11 cellular contexts compared by ENCODE assay signal in genomic region chr2:219457784-219458369, GRCh38. TPM values are rescaled to one million over a fixed set of nuclear protein-coding genes. Genes with fewer than 3 reads are reported as not detected.
A peak's percentile ranks its signal among the peaks of the same experiment; 100 is the strongest.
DNase-seq lines count a peak whose midpoint lies in the region; ATAC-seq, FAIRE-seq and TF ChIP-seq lines count a peak whose summit lies in the region.
"Had no signal": no experiment of that assay in that cellular context is flagged by ENCODE, and none has a peak within 500 bp of the region (broad histone marks: within the 10 kb centered on the region; RNA-seq: fewer than 3 reads in every experiment).

No MANE protein-coding gene starts in this region.

- H3K9me3 Mint-ChIP-seq in activated naive CD4-positive, alpha-beta T cell treated with anti-CD3 and anti-CD28 coated beads, Interleukin-2, amount 50 U/mL, for 72 hours, result no peaks in the 10 kb centered on the region
- H3K9me3 Mint-ChIP-seq in activated naive CD4-positive, alpha-beta T cell treated with anti-CD3 and anti-CD28 coated beads, Interleukin-2, amount 10 ng/mL, durations not matched to agents 7 days and 5 days, result no peaks in the 10 kb centered on the region
- no peaks in the 10 kb centered on the region for H3K9me3 Mint-ChIP-seq in type B pancreatic cell
- H3K9me3 Mint-ChIP-seq in natural killer cell treated with Interleukin-12 subunit alpha and Interleukin-12 subunit beta and Interleukin-15 and Interleukin-18, amount 100 ng/mL, for 72 hours, result no peaks in the 10 kb centered on the region

- peak; percentile 53 to 69 for ATAC-seq in activated naive CD4-positive, alpha-beta T cell treated with anti-CD3 and anti-CD28 coated beads, Interleukin-2, amount 50 U/mL, for 72 hours
- no peak for ATAC-seq in natural killer cell treated with Interleukin-12 subunit alpha and Interleukin-12 subunit beta and Interleukin-15 and Interleukin-18, amount 100 ng/mL, for 72 hours
- ATAC-seq: left lung had no signal

- no peaks in the 10 kb centered on the region for H4K20me1 ChIP-seq in MM.1S (ENCODE audit: insufficient read depth, low read length)

- intact Hi-C loops in esophagus muscularis mucosa (cut with DNase I), result no loop called here

- no peaks in the 10 kb centered on the region for H3K9me2 ChIP-seq in MM.1S (replicated peaks; ENCODE audit: insufficient read depth, low read length)

- no peak for FAIRE-seq in GM12892 (lab: Jason Lieb, UNC)

- no peaks in the 10 kb centered on the region for H3K79me2 ChIP-seq in MM.1S (ENCODE audit: low read length)

- TF ChIP-seq CTCF in MM.1S (IDR thresholded peaks at IDR 0.05; ENCODE audit: low read length) (peak; percentile 18), esophagus muscularis mucosa (IDR thresholded peaks at IDR 0.05) (peak in 1 of 3 experiments; percentile 5), type B pancreatic cell (conservative IDR thresholded peaks at IDR 0.05) (no peak)

- H3K27me3 ChIP-seq in MM.1S (replicated peaks; ENCODE audit: insufficient read depth, low read length) (peaks cover 27% of the 10 kb centered on the region), esophagus muscularis mucosa (peaks cover 0 to 6% (median 0%) of the 10 kb centered on the region in 4 donors)

- CTCF ChIA-PET in activated naive CD4-positive, alpha-beta T cell treated with anti-CD3 and anti-CD28 coated beads, Interleukin-2, amount 10 ng/mL, durations not matched to agents 7 days and 5 days (lab: Charles Lee), result interaction anchor here (0.6 to 2.5 kb wide), 11 partner anchors 9 to 1648 kb away, joined by 3 to 23 read pairs (median 3); no protein-coding TSS in a partner anchor

- no peak overlapping the region for H3K27ac Mint-ChIP-seq in activated naive CD4-positive, alpha-beta T cell treated with anti-CD3 and anti-CD28 coated beads, Interleukin-2, amount 50 U/mL, for 72 hours
- H3K27ac Mint-ChIP-seq in activated naive CD4-positive, alpha-beta T cell treated with anti-CD3 and anti-CD28 coated beads, Interleukin-2, amount 10 ng/mL, durations not matched to agents 7 days and 5 days, result no peak overlapping the region
- H3K27ac Mint-ChIP-seq in type B pancreatic cell, result peak overlapping the region; percentile 85
- no peak overlapping the region for H3K27ac Mint-ChIP-seq in natural killer cell treated with Interleukin-12 subunit alpha and Interleukin-12 subunit beta and Interleukin-15 and Interleukin-18, amount 100 ng/mL, for 72 hours

- no peak overlapping the region for H3K4me3 Mint-ChIP-seq in activated naive CD4-positive, alpha-beta T cell treated with anti-CD3 and anti-CD28 coated beads, Interleukin-2, amount 10 ng/mL, durations not matched to agents 7 days and 5 days
- peak overlapping the region; percentile 16 for H3K4me3 Mint-ChIP-seq in type B pancreatic cell
- no peak overlapping the region for H3K4me3 Mint-ChIP-seq in natural killer cell treated with Interleukin-12 subunit alpha and Interleukin-12 subunit beta and Interleukin-15 and Interleukin-18, amount 100 ng/mL, for 72 hours

- TF ChIP-seq POLR2A in esophagus muscularis mucosa (IDR thresholded peaks at IDR 0.05; ENCODE audit: low read depth) (no peak), GM12892 (IDR thresholded peaks at IDR 0.05; ENCODE audit: low read depth, low read length) (no peak)

- H3K4me1 ChIP-seq in MM.1S (ENCODE audit: low read length), result no peaks in the 10 kb centered on the region
- H3K4me1 ChIP-seq in esophagus muscularis mucosa, result peaks cover 31 to 100% (median 92%) of the 10 kb centered on the region in 4 donors
- H3K4me1 ChIP-seq: left lung had no signal

- 77% methylated on average over 5 of the region's 5 CpGs for WGBS in esophagus muscularis mucosa

- no peaks in the 10 kb centered on the region for H3K36me3 Mint-ChIP-seq in activated naive CD4-positive, alpha-beta T cell treated with anti-CD3 and anti-CD28 coated beads, Interleukin-2, amount 50 U/mL, for 72 hours
- no peaks in the 10 kb centered on the region for H3K36me3 Mint-ChIP-seq in activated naive CD4-positive, alpha-beta T cell treated with anti-CD3 and anti-CD28 coated beads, Interleukin-2, amount 10 ng/mL, durations not matched to agents 7 days and 5 days
- peaks cover 5% of the 10 kb centered on the region for H3K36me3 Mint-ChIP-seq in type B pancreatic cell
- no peaks in the 10 kb centered on the region for H3K36me3 Mint-ChIP-seq in natural killer cell treated with Interleukin-12 subunit alpha and Interleukin-12 subunit beta and Interleukin-15 and Interleukin-18, amount 100 ng/mL, for 72 hours

- no peak overlapping the region for H3K4me2 ChIP-seq in MM.1S (ENCODE audit: low read depth, low read length)

- H3K4me3 ChIP-seq in MM.1S (ENCODE audit: low read length), result no peak overlapping the region
- no peak overlapping the region for H3K4me3 ChIP-seq in esophagus muscularis mucosa
- H3K4me3 ChIP-seq: left lung had no signal

- no peak for DNase-seq in activated naive CD4-positive, alpha-beta T cell treated with anti-CD3 and anti-CD28 coated beads, Interleukin-2, amount 50 U/mL, for 72 hours (ENCODE audit: low spot score in 2 of 2)
- no peak for DNase-seq in activated naive CD4-positive, alpha-beta T cell treated with anti-CD3 and anti-CD28 coated beads, Interleukin-2, amount 10 ng/mL, durations not matched to agents 7 days and 5 days
- DNase-seq in MM.1S (no peak), esophagus muscularis mucosa (ENCODE audit: extremely low spot score) (no peak), type B pancreatic cell (ENCODE audit: extremely low spot score, unreplicated experiment) (no peak), NCI-H748 treated with DMSO at 0.1 percent for 48 hours (lab: John Stamatoyannopoulos, UW) (no peak), GM12892 (ENCODE audit: insufficient read length) (no peak)
- no peak for DNase-seq in natural killer cell treated with Interleukin-12 subunit alpha and Interleukin-12 subunit beta and Interleukin-15 and Interleukin-18, amount 100 ng/mL, for 72 hours (ENCODE audit: low spot score)
- DNase-seq: cerebellar nuclear complex, SW 1271 had no signal

- TF ChIP-seq EP300 in esophagus muscularis mucosa (IDR thresholded peaks at IDR 0.05), result no peak

- H3K27ac ChIP-seq in MM.1S (ENCODE audit: low read length) (no peak overlapping the region), esophagus muscularis mucosa (replicated peaks in 1 of 4) (peak overlapping the region; percentile 94 to 99 (median 96))
- H3K27ac ChIP-seq: left lung had no signal

- H3F3A ChIP-seq in MM.1S (ENCODE audit: insufficient read depth, low read length), result no peaks in the 10 kb centered on the region

- H3K9ac ChIP-seq in MM.1S (ENCODE audit: low read length), result no peak overlapping the region

- H3K36me3 ChIP-seq in MM.1S (replicated peaks; ENCODE audit: insufficient read depth, low read length), result no peaks in the 10 kb centered on the region
- H3K36me3 ChIP-seq in esophagus muscularis mucosa, result peaks cover 6 to 18% (median 11%) of the 10 kb centered on the region in 4 donors
- H3K36me3 ChIP-seq: left lung had no signal

- H2AFZ ChIP-seq in MM.1S (ENCODE audit: low read length), result no peak overlapping the region

- H3K9me3 ChIP-seq in MM.1S (replicated peaks; ENCODE audit: insufficient read depth, low read length) (no peaks in the 10 kb centered on the region), esophagus muscularis mucosa (no peaks in the 10 kb centered on the region)
- H3K9me3 ChIP-seq: left lung had no signal

- H3K27me3 Mint-ChIP-seq in activated naive CD4-positive, alpha-beta T cell treated with anti-CD3 and anti-CD28 coated beads, Interleukin-2, amount 10 ng/mL, durations not matched to agents 7 days and 5 days, result peaks cover 15% of the 10 kb centered on the region
- H3K27me3 Mint-ChIP-seq in type B pancreatic cell, result peaks cover 10% of the 10 kb centered on the region
- H3K27me3 Mint-ChIP-seq in natural killer cell treated with Interleukin-12 subunit alpha and Interleukin-12 subunit beta and Interleukin-15 and Interleukin-18, amount 100 ng/mL, for 72 hours, result peaks cover 5 to 6% of the 10 kb centered on the region in 2 donors

- peaks cover 3% of the 10 kb centered on the region for H3K4me1 Mint-ChIP-seq in activated naive CD4-positive, alpha-beta T cell treated with anti-CD3 and anti-CD28 coated beads, Interleukin-2, amount 10 ng/mL, durations not matched to agents 7 days and 5 days
- H3K4me1 Mint-ChIP-seq in type B pancreatic cell (ENCODE audit: unreplicated experiment), result peaks cover 32% of the 10 kb centered on the region
- no peaks in the 10 kb centered on the region for H3K4me1 Mint-ChIP-seq in natural killer cell treated with Interleukin-12 subunit alpha and Interleukin-12 subunit beta and Interleukin-15 and Interleukin-18, amount 100 ng/mL, for 72 hours (ENCODE audit: low read depth in 2 of 2)

RNA-seq across cellular contexts. Expression of gene SPEG, which starts 23.2 kb away (rescaled TPM):
- total RNA-seq in activated naive CD4-positive, alpha-beta T cell treated with anti-CD3 and anti-CD28 coated beads, Interleukin-2, amount 50 U/mL, for 72 hours, result 1 to 10 TPM; 2.2 to 2.8 TPM
- total RNA-seq in esophagus muscularis mucosa (100 to 1,000 TPM; 115 to 251 (median 180) TPM), type B pancreatic cell (ENCODE audit: low replicate concordance) (11.5 and 49.4 TPM in 2 replicates)
- polyA plus RNA-seq in GM12892 (2012; ENCODE audit: missing spikeins), result not detected
- under 1 TPM in 1 of 2 donors, not detected in 1; 0.86 TPM for total RNA-seq in natural killer cell treated with Interleukin-12 subunit alpha and Interleukin-12 subunit beta and Interleukin-15 and Interleukin-18, amount 100 ng/mL, for 72 hours

RNA-seq across cellular contexts. Expression of gene DES, which starts 39.7 kb away (rescaled TPM):
- total RNA-seq in activated naive CD4-positive, alpha-beta T cell treated with anti-CD3 and anti-CD28 coated beads, Interleukin-2, amount 50 U/mL, for 72 hours, result not detected
- total RNA-seq in esophagus muscularis mucosa (over 10,000 TPM; 19,781 to 23,770 (median 22,752) TPM), type B pancreatic cell (ENCODE audit: low replicate concordance) (1.4 and 9.3 TPM in 2 replicates)
- polyA plus RNA-seq in GM12892 (2012; ENCODE audit: missing spikeins), result not detected
- not detected for total RNA-seq in natural killer cell treated with Interleukin-12 subunit alpha and Interleukin-12 subunit beta and Interleukin-15 and Interleukin-18, amount 100 ng/mL, for 72 hours

RNA-seq across cellular contexts. Expression of gene GMPPA, which starts 40.8 kb away (rescaled TPM):
- 10 to 100 TPM; 29.1 to 34.1 TPM for total RNA-seq in activated naive CD4-positive, alpha-beta T cell treated with anti-CD3 and anti-CD28 coated beads, Interleukin-2, amount 50 U/mL, for 72 hours
- 10 to 100 TPM; 16.2 to 32.6 (median 19.9) TPM for total RNA-seq in esophagus muscularis mucosa
- 34.4 and 48.8 TPM in 2 replicates for total RNA-seq in type B pancreatic cell (ENCODE audit: low replicate concordance)
- polyA plus RNA-seq in GM12892 (2012; ENCODE audit: missing spikeins), result 26.6 TPM
- total RNA-seq in natural killer cell treated with Interleukin-12 subunit alpha and Interleukin-12 subunit beta and Interleukin-15 and Interleukin-18, amount 100 ng/mL, for 72 hours, result 10 to 100 TPM; 55.5 to 67.1 TPM

RNA-seq across cellular contexts. Expression of gene ASIC4, which starts 56.4 kb away (rescaled TPM):
- total RNA-seq in activated naive CD4-positive, alpha-beta T cell treated with anti-CD3 and anti-CD28 coated beads, Interleukin-2, amount 50 U/mL, for 72 hours, result under 1 TPM; 0.16 to 0.98 TPM
- total RNA-seq in esophagus muscularis mucosa (not detected), type B pancreatic cell (ENCODE audit: low replicate concordance) (0.79 and 0.99 TPM in 2 replicates)
- not detected for polyA plus RNA-seq in GM12892 (2012; ENCODE audit: missing spikeins)
- under 1 TPM in 1 of 2 donors, not detected in 1; 0.12 TPM for total RNA-seq in natural killer cell treated with Interleukin-12 subunit alpha and Interleukin-12 subunit beta and Interleukin-15 and Interleukin-18, amount 100 ng/mL, for 72 hours
- total RNA-seq: left lung had no signal

Comparison
In these comparisons a context has a peak if more than half of its experiments do, and no peak if none do; other contexts are left out.
1. ATAC-seq: peak in activated naive CD4-positive, alpha-beta T cell treated with anti-CD3 and anti-CD28 coated beads, Interleukin-2, amount 50 U/mL, for 72 hours (2 of 2); none in natural killer cell treated with Interleukin-12 subunit alpha and Interleukin-12 subunit beta and Interleukin-15 and Interleukin-18, amount 100 ng/mL, for 72 hours (0 of 2).
2. RNA of gene DES, which starts 39.7 kb away (total RNA-seq): 19,781 to 23,770 TPM in esophagus muscularis mucosa; 1.4 to 9.3 TPM in type B pancreatic cell, not detected in natural killer cell treated with Interleukin-12 subunit alpha and Interleukin-12 subunit beta and Interleukin-15 and Interleukin-18, amount 100 ng/mL, for 72 hours and not detected in activated naive CD4-positive, alpha-beta T cell treated with anti-CD3 and anti-CD28 coated beads, Interleukin-2, amount 50 U/mL, for 72 hours; every median in the first group is over 1,000 times any median in the second.